9 cellular contexts compared by ENCODE assay signal in genomic region chr16:1383556-1383955, GRCh38. TPM values are rescaled to one million over a fixed set of nuclear protein-coding genes. Genes with fewer than 3 reads are reported as not detected.
"Had no signal": no experiment of that assay in that cellular context is flagged by ENCODE, and none has a peak within 500 bp of the region (broad histone marks: within the 10 kb centered on the region; RNA-seq: fewer than 3 reads in every experiment).

No MANE protein-coding gene starts in this region.

- ATAC-seq: GM12878 had no signal

- DNase-seq: GDM1, GF-D8 had no signal

- FAIRE-seq: G401.6, GM12878, GM12891, GM12892, GM18507, GM19239 had no signal

- H3K4me3 ChIP-seq: GM12878 had no signal

RNA-seq across cellular contexts. Expression of gene PERCC1, which starts 47.3 kb away (rescaled TPM):
- total RNA-seq: G401, GM12878 had no signal
- polyA plus RNA-seq: GM12878 had no signal
